8 cellular contexts compared by ENCODE assay signal in the genomic region with DNA sequence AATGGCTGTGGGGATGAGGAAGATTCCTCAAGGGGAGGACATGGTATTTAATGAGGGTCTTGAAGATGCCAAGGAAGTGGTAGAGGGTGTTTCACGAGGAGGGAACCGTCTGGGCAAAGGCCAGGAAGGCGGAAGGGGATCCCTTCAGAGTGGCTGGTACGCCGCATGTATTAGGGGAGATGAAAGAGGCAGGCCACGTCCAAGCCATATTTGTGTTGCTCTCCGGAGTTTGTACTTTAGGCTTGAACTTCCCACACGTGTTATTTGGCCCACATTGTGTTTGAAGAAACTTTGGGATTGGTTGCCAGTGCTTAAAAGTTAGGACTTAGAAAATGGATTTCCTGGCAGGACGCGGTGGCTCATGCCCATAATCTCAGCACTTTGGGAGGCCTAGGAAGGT. TPM values are rescaled to one million over a fixed set of nuclear protein-coding genes. Genes with fewer than 3 reads are reported as not detected.
A peak's percentile ranks its signal among the peaks of the same experiment; 100 is the strongest.
DNase-seq lines count a peak whose midpoint lies in the region; ATAC-seq and TF ChIP-seq lines count a peak whose summit lies in the region.
"Had no signal": no experiment of that assay in that cellular context is flagged by ENCODE, and none has a peak within 500 bp of the region (broad histone marks: within the 10 kb centered on the region; RNA-seq: fewer than 3 reads in every experiment).

No MANE protein-coding gene starts in this region.

- ATAC-seq in right cardiac atrium (no peak), HG03135 (IDR thresholded peaks at IDR 0.05; ENCODE audit: unreplicated experiment) (no peak)

- intact Hi-C loops in right cardiac atrium (cut with DNase I) = no loop called here

- H3K36me3 ChIP-seq in smooth muscle cell (ENCODE audit: low read depth) = no peaks in the 10 kb centered on the region

- H3K4me3 ChIP-seq in HL-60 (replicated peaks; ENCODE audit: insufficient read depth, low read length) (peak overlapping the region; percentile 64), WI38 (ENCODE audit: low read depth, low read length) (peak overlapping the region; percentile 77), right cardiac atrium (ENCODE audit: low read length) (peak overlapping the region; percentile 69), smooth muscle cell (peak overlapping the region; percentile 70)

- peak overlapping the region; percentile 31 for H3K9ac ChIP-seq in smooth muscle cell (ENCODE audit: low read depth)

- DNase-seq in HL-60 (ENCODE audit: low read depth in 1 of 2, low spot score in 1 of 2) = peak; percentile 20 to 45
- no peak for DNase-seq in right cardiac atrium
- DNase-seq in smooth muscle cell (lab: John Stamatoyannopoulos, UW; ENCODE audit: unreplicated experiment) = no peak
- DNase-seq in SIG-M5 (lab: John Stamatoyannopoulos, UW) = no peak
- no peak for DNase-seq in cerebellum (ENCODE audit: low spot score)
- DNase-seq: activated CD8-positive, alpha-beta memory T cell treated with anti-CD3 and anti-CD28 coated beads, Interleukin-2, amount 50 U/mL, for 4 hours had no signal

- H4K20me1 ChIP-seq in smooth muscle cell (ENCODE audit: low read depth) = no peaks in the 10 kb centered on the region

- peaks cover 26% of the 10 kb centered on the region for H3K79me2 ChIP-seq in smooth muscle cell (ENCODE audit: low read depth)

- H3K9me3 ChIP-seq in right cardiac atrium (ENCODE audit: control insufficient read depth, low read length) = no peaks in the 10 kb centered on the region
- H3K9me3 ChIP-seq in smooth muscle cell (replicated peaks; ENCODE audit: low read depth) = no peaks in the 10 kb centered on the region

- H3F3A ChIP-seq in smooth muscle cell (ENCODE audit: low read depth) = no peaks in the 10 kb centered on the region

- no peaks in the 10 kb centered on the region for H3K27me3 ChIP-seq in HL-60 (ENCODE audit: insufficient read depth, poor library complexity, severe bottlenecking)
- no peaks in the 10 kb centered on the region for H3K27me3 ChIP-seq in right cardiac atrium (ENCODE audit: control insufficient read depth, insufficient read depth)
- H3K27me3 ChIP-seq in smooth muscle cell (ENCODE audit: low read depth) = no peaks in the 10 kb centered on the region

- 54% methylated on average over 10 of the region's 10 CpGs for WGBS in right cardiac atrium
- WGBS in smooth muscle cell (ENCODE audit: low lambda C conversion rate) = 73% methylated on average over 10 of the region's 10 CpGs

- H3K4me2 ChIP-seq in smooth muscle cell = peak overlapping the region; percentile 89

- peak overlapping the region; percentile 92 for H2AFZ ChIP-seq in smooth muscle cell (ENCODE audit: low read depth)

- TF ChIP-seq CTCF in HL-60 (IDR thresholded peaks at IDR 0.05; ENCODE audit: insufficient read depth, low read length) = no peak
- TF ChIP-seq CTCF in WI38 (IDR thresholded peaks at IDR 0.05; ENCODE audit: low read depth, low read length) = no peak
- TF ChIP-seq CTCF in smooth muscle cell (IDR thresholded peaks at IDR 0.05; ENCODE audit: borderline replicate concordance, insufficient read depth, poor library complexity, severe bottlenecking) = no peak

- H3K27ac ChIP-seq in HL-60 (replicated peaks) = peak overlapping the region; percentile 91
- H3K27ac ChIP-seq in right cardiac atrium (ENCODE audit: low read length) = peak overlapping the region; percentile 73
- H3K27ac ChIP-seq in smooth muscle cell (ENCODE audit: low read depth) = no peak overlapping the region

- H3K4me1 ChIP-seq in right cardiac atrium (ENCODE audit: control insufficient read depth, insufficient read depth, low read length) (peaks cover 3% of the 10 kb centered on the region), smooth muscle cell (ENCODE audit: low read depth) (peaks cover 6% of the 10 kb centered on the region)

RNA-seq across cellular contexts. Expression of a gene that starts 1.2 kb away (rescaled TPM):
- total RNA-seq in right cardiac atrium (10 to 100 TPM; 24.6 to 28.9 (median 28.1) TPM), smooth muscle cell (3.3 and 16.0 TPM in 2 replicates), cerebellum (5.3 TPM)
- polyA plus RNA-seq in right cardiac atrium (18.1 TPM), smooth muscle cell (15.2 and 21.1 TPM in 2 replicates)

RNA-seq across cellular contexts. Expression of a gene that starts 22.9 kb away (rescaled TPM):
- total RNA-seq in right cardiac atrium = not detected
- polyA plus RNA-seq in right cardiac atrium = not detected
- not detected in 2 replicates for total RNA-seq in smooth muscle cell
- polyA plus RNA-seq in smooth muscle cell = not detected in 2 replicates
- not detected for total RNA-seq in cerebellum

Comparison
In these comparisons a context has a peak if more than half of its experiments do, and no peak if none do; other contexts are left out.
1. DNase-seq: peak in HL-60 (2 of 2); none in right cardiac atrium (0 of 3), smooth muscle cell (single experiment), SIG-M5 (single experiment) and cerebellum (single experiment).
2. Peak in every context shown above with its lines, with median percentiles within 50 percentile points of each other: H3K4me3 ChIP-seq.